In the genomic region with DNA sequence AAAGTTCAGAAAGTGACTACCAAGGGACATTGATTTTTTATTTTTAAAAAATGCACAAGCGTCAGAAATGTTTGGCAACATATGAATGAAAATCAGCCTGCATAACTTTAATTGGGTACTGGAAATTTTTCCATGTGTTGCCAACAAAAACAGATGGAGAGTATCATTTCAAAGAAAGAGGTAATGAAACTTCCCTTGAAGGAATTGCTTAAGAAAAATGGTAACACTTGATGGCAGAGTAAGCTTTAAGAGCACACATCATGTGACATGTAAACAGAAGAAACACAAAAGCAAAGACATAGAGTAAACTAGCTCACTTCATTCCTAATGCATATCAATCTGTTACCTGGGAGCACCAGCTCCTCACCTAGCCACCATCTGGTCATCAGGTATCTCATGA, we compare ENCODE assay signal across 22 cellular contexts. TPM values are rescaled to one million over a fixed set of nuclear protein-coding genes. Genes with fewer than 3 reads are reported as not detected.
"Had no signal": no experiment of that assay in that cellular context is flagged by ENCODE, and none has a peak within 500 bp of the region (broad histone marks: within the 10 kb centered on the region; RNA-seq: fewer than 3 reads in every experiment).

No MANE protein-coding gene starts in this region.

- H3K4me3 ChIP-seq: pancreas, thoracic aorta had no signal

- DNase-seq: activated B cell treated with CpG ODN at 0.5 μM for 24 hours; activated CD4-positive, alpha-beta T cell treated with anti-CD3 and anti-CD28 coated beads, Interleukin-2, amount 10 ng/mL, durations not matched to agents 7 days and 5 days; activated CD8-positive, alpha-beta memory T cell treated with anti-CD3 and anti-CD28 coated beads, Interleukin-2, amount 50 U/mL, for 48 hours; activated gamma-delta T cell; activated T-cell treated with anti-CD3 and anti-CD28 coated beads, Interleukin-2, amount 50 U/mL, for 72 hours; amygdala; cerebellar nuclear complex; dermis blood vessel endothelial cell; effector memory CD8-positive, alpha-beta T cell; hippocampal formation; mammary epithelial cell; naive thymus-derived CD4-positive, alpha-beta T cell; pancreas had no signal

- H3K36me3 ChIP-seq: pancreas, thoracic aorta had no signal

- H3K4me1 ChIP-seq: pancreas had no signal

- ATAC-seq: activated T-cell treated with anti-CD3 and anti-CD28 coated beads, Interleukin-2, amount 50 U/mL, for 72 hours; effector memory CD8-positive, alpha-beta T cell; left lobe of liver; naive thymus-derived CD4-positive, alpha-beta T cell; stimulated activated effector memory CD8-positive, alpha-beta T cell treated with anti-CD3 and anti-CD28 coated beads, Interleukin-12 subunit alpha, Interleukin-12 subunit beta, amount 100 ng/mL, for 72 hours had no signal

- H3K9me3 ChIP-seq: pancreas, thoracic aorta had no signal

- FAIRE-seq: keratinocyte, pancreas had no signal

- H3K27ac ChIP-seq: epithelial cell of prostate, pancreas, thoracic aorta had no signal

- H3K27me3 ChIP-seq: pancreas had no signal

RNA-seq across cellular contexts. Expression of a gene that starts 47.1 kb away (rescaled TPM):
- total RNA-seq: activated B cell treated with CpG ODN at 0.5 μM for 24 hours; activated CD4-positive, alpha-beta T cell treated with anti-CD3 and anti-CD28 coated beads, Interleukin-2, amount 10 ng/mL, durations not matched to agents 7 days and 5 days; activated T-cell treated with anti-CD3 and anti-CD28 coated beads, Interleukin-2, amount 50 U/mL, for 72 hours; dermis blood vessel endothelial cell; glomerular endothelial cell; left lobe of liver; mammary epithelial cell; mononuclear cell; naive thymus-derived CD4-positive, alpha-beta T cell; pancreas; T-helper 2 cell treated with Interferon-gamma antibody and Interleukin-4, amounts not matched to agents 100 ng/mL and 5 ng/mL, for 36 hours; thoracic aorta; ureter had no signal
- polyA plus RNA-seq: keratinocyte; mammary epithelial cell; naive thymus-derived CD4-positive, alpha-beta T cell; pancreas had no signal
